Comparison of ENCODE assay signal across 1 cellular context in the genomic region with DNA sequence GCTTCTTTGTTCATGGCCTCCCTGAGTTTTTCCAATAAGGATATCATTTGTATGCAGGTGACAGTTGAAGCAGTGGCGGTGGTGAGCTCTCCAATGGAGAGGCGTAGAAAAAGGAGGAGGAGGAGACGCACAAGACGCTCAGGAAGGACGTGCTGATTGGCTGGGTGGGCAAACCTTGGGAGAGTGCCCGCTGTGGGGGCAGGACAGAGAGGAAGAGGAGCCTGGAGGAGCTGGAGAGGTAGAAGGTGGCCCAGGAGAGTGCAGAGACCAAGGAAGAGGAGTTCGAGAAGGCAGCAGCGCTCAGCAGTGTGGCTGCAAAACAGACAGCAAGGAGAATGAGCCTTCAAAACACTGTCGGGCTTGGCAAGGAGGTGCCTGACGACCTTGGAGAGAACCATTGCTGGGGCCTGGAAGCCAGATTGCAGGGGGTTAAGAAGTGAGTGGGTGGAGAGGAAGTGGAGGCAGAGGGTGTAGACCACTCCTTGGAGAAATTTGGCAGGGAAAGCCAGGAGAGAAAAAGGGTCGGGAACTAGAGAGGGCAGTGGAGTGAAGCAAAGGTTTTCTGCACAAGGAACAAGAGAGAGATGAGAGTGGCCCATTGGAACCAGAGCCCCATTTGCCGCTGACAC.
TF ChIP-seq lines count a peak whose summit lies in the region.

No MANE protein-coding gene starts in this region.

TF ChIP-seq in IMR-90, 13 proteins besides CTCF, POLR2A, EP300 and RAD21:
- TF ChIP-seq NFE2L2 (IDR thresholded peaks at IDR 0.05; ENCODE audit: low read depth, low read length) (no peak), USF2 (IDR thresholded peaks at IDR 0.05; ENCODE audit: low read depth, low read length) (no peak), BHLHE40 (IDR thresholded peaks at IDR 0.05; ENCODE audit: low read depth, low read length) (no peak), RFX5 (IDR thresholded peaks at IDR 0.05; ENCODE audit: low read depth, low read length) (no peak), SMC3 (IDR thresholded peaks at IDR 0.05; ENCODE audit: low read depth, low read length) (no peak)
